Comparison of ENCODE assay signal across 9 cellular contexts in genomic region chr7:29113384-29114102, GRCh38. TPM values are rescaled to one million over a fixed set of nuclear protein-coding genes. Genes with fewer than 3 reads are reported as not detected.
A peak's percentile ranks its signal among the peaks of the same experiment; 100 is the strongest.
DNase-seq lines count a peak whose midpoint lies in the region; ATAC-seq and TF ChIP-seq lines count a peak whose summit lies in the region.
"Had no signal": no experiment of that assay in that cellular context is flagged by ENCODE, and none has a peak within 500 bp of the region (broad histone marks: within the 10 kb centered on the region; RNA-seq: fewer than 3 reads in every experiment).

No MANE protein-coding gene starts in this region.

- peaks cover 24% of the 10 kb centered on the region for H3K27me3 Mint-ChIP-seq in activated T-cell treated with anti-CD3 and anti-CD28 coated beads, Interleukin-2, amount 50 U/mL, for 24 hours
- H3K27me3 Mint-ChIP-seq in neural crest cell (ENCODE audit: low read depth), result no peaks in the 10 kb centered on the region
- peaks cover 0 to 8% of the 10 kb centered on the region in 2 donors for H3K27me3 Mint-ChIP-seq in CD4-positive, alpha-beta memory T cell
- H3K27me3 Mint-ChIP-seq in CD8-positive, alpha-beta T cell (ENCODE audit: low read depth), result no peaks in the 10 kb centered on the region

- no peaks in the 10 kb centered on the region for H3K36me3 Mint-ChIP-seq in activated T-cell treated with anti-CD3 and anti-CD28 coated beads, Interleukin-2, amount 50 U/mL, for 24 hours (ENCODE audit: low read depth)
- peaks cover 4% of the 10 kb centered on the region for H3K36me3 Mint-ChIP-seq in neural crest cell (ENCODE audit: low read depth)
- no peaks in the 10 kb centered on the region for H3K36me3 Mint-ChIP-seq in CD4-positive, alpha-beta memory T cell
- no peaks in the 10 kb centered on the region for H3K36me3 Mint-ChIP-seq in CD8-positive, alpha-beta T cell
- H3K36me3 Mint-ChIP-seq: activated naive CD4-positive, alpha-beta T cell treated with anti-CD3 and anti-CD28 coated beads, Interleukin-2, amount 50 U/mL, for 24 hours had no signal

- no peaks in the 10 kb centered on the region for H3K27me3 ChIP-seq in CD4-positive, alpha-beta memory T cell (ENCODE audit: insufficient read depth, low read length)
- no peaks in the 10 kb centered on the region for H3K27me3 ChIP-seq in CD8-positive, alpha-beta T cell (ENCODE audit: insufficient read depth, low read length)

- peak; percentile 62 for TF ChIP-seq CTCF in choroid plexus epithelial cell (conservative IDR thresholded peaks at IDR 0.05; ENCODE audit: low read depth, low read length)
- peak; percentile 53 for TF ChIP-seq CTCF in neural crest cell (conservative IDR thresholded peaks at IDR 0.05)
- no peak for TF ChIP-seq CTCF in CD8-positive, alpha-beta T cell (IDR thresholded peaks at IDR 0.05)

- H3K9me3 ChIP-seq in CD4-positive, alpha-beta memory T cell (ENCODE audit: control insufficient read depth in 1 of 2, low read length in 2 of 2), result no peaks in the 10 kb centered on the region
- no peaks in the 10 kb centered on the region for H3K9me3 ChIP-seq in CD8-positive, alpha-beta T cell (ENCODE audit: low read length)

- H3K9me3 Mint-ChIP-seq in activated T-cell treated with anti-CD3 and anti-CD28 coated beads, Interleukin-2, amount 50 U/mL, for 24 hours, result no peaks in the 10 kb centered on the region
- no peaks in the 10 kb centered on the region for H3K9me3 Mint-ChIP-seq in neural crest cell
- peaks cover 0 to 2% (median 0%) of the 10 kb centered on the region in 8 donors for H3K9me3 Mint-ChIP-seq in CD4-positive, alpha-beta memory T cell
- H3K9me3 Mint-ChIP-seq in CD8-positive, alpha-beta T cell, result no peaks in the 10 kb centered on the region
- H3K9me3 Mint-ChIP-seq: activated naive CD4-positive, alpha-beta T cell treated with anti-CD3 and anti-CD28 coated beads, Interleukin-2, amount 50 U/mL, for 24 hours had no signal

- no peaks in the 10 kb centered on the region for H3K36me3 ChIP-seq in CD4-positive, alpha-beta memory T cell (ENCODE audit: insufficient read depth, low read length)
- no peaks in the 10 kb centered on the region for H3K36me3 ChIP-seq in CD8-positive, alpha-beta T cell (ENCODE audit: insufficient read depth, low read length)

- POLR2A ChIA-PET in CD4-positive, alpha-beta memory T cell (lab: Charles Lee; ENCODE audit: partially characterized antibody), result no interaction called here
- POLR2A ChIA-PET in CD8-positive, alpha-beta T cell (lab: Charles Lee), result no interaction called here

- intact Hi-C loops in CD4-positive, alpha-beta memory T cell (cut with micrococcal nuclease), result no loop called here
- intact Hi-C loops in CD8-positive, alpha-beta T cell (cut with DNase I, micrococcal nuclease), result no loop called here

- no peak overlapping the region for H3K4me3 Mint-ChIP-seq in activated T-cell treated with anti-CD3 and anti-CD28 coated beads, Interleukin-2, amount 50 U/mL, for 24 hours
- H3K4me3 Mint-ChIP-seq in neural crest cell, result no peak overlapping the region
- H3K4me3 Mint-ChIP-seq in CD4-positive, alpha-beta memory T cell, result no peak overlapping the region
- H3K4me3 Mint-ChIP-seq in CD8-positive, alpha-beta T cell, result no peak overlapping the region
- H3K4me3 Mint-ChIP-seq: activated naive CD4-positive, alpha-beta T cell treated with anti-CD3 and anti-CD28 coated beads, Interleukin-2, amount 50 U/mL, for 24 hours had no signal

- H3K4me1 Mint-ChIP-seq in activated T-cell treated with anti-CD3 and anti-CD28 coated beads, Interleukin-2, amount 50 U/mL, for 24 hours (ENCODE audit: low read depth), result peaks cover 13% of the 10 kb centered on the region
- H3K4me1 Mint-ChIP-seq in neural crest cell, result peaks cover 15% of the 10 kb centered on the region
- peaks cover 0 to 14% (median 4%) of the 10 kb centered on the region in 4 donors for H3K4me1 Mint-ChIP-seq in CD4-positive, alpha-beta memory T cell
- peaks cover 6% of the 10 kb centered on the region for H3K4me1 Mint-ChIP-seq in CD8-positive, alpha-beta T cell (ENCODE audit: low read depth)
- H3K4me1 Mint-ChIP-seq: activated naive CD4-positive, alpha-beta T cell treated with anti-CD3 and anti-CD28 coated beads, Interleukin-2, amount 50 U/mL, for 24 hours had no signal

- no peak for ATAC-seq in CD8-positive, alpha-beta T cell

- peak overlapping the region; percentile 8 for H3K27ac Mint-ChIP-seq in activated T-cell treated with anti-CD3 and anti-CD28 coated beads, Interleukin-2, amount 50 U/mL, for 24 hours
- no peak overlapping the region for H3K27ac Mint-ChIP-seq in neural crest cell (ENCODE audit: unreplicated experiment)
- no peak overlapping the region for H3K27ac Mint-ChIP-seq in CD4-positive, alpha-beta memory T cell
- no peak overlapping the region for H3K27ac Mint-ChIP-seq in CD8-positive, alpha-beta T cell
- H3K27ac Mint-ChIP-seq: activated naive CD4-positive, alpha-beta T cell treated with anti-CD3 and anti-CD28 coated beads, Interleukin-2, amount 50 U/mL, for 24 hours had no signal

- H3K4me1 ChIP-seq in CD4-positive, alpha-beta memory T cell (ENCODE audit: insufficient read depth, low read length), result no peaks in the 10 kb centered on the region
- no peaks in the 10 kb centered on the region for H3K4me1 ChIP-seq in CD8-positive, alpha-beta T cell (ENCODE audit: insufficient read depth, low read length)

- CTCF ChIA-PET in CD4-positive, alpha-beta memory T cell (lab: Charles Lee; ENCODE audit: partially characterized antibody), result no interaction called here
- CTCF ChIA-PET in CD8-positive, alpha-beta T cell (lab: Charles Lee), result interaction anchor here (1.2 to 1.9 kb wide), 3 partner anchors 43 to 296 kb away, joined by 3 to 6 read pairs (median 3); no protein-coding TSS in a partner anchor

- H3K4me3 ChIP-seq in choroid plexus epithelial cell (ENCODE audit: low read depth, low read length), result no peak overlapping the region
- H3K4me3 ChIP-seq in CD4-positive, alpha-beta memory T cell (ENCODE audit: low read length in 2 of 2), result no peak overlapping the region
- no peak overlapping the region for H3K4me3 ChIP-seq in CD8-positive, alpha-beta T cell (ENCODE audit: low read depth, low read length)

- no peak for DNase-seq in activated T-cell treated with anti-CD3 and anti-CD28 coated beads, Interleukin-2, amount 50 U/mL, for 24 hours
- no peak for DNase-seq in activated T-cell treated with anti-CD3 and anti-CD28 coated beads, Interleukin-2, amount 50 U/mL, for 1 hour
- peak; percentile 23 to 73 for DNase-seq in NCI-H526 (lab: John Stamatoyannopoulos, UW)
- DNase-seq in choroid plexus epithelial cell (ENCODE audit: low read depth), result peak; percentile 59
- DNase-seq in neural crest cell (ENCODE audit: low read depth, low spot score), result no peak
- no peak for DNase-seq in CD4-positive, alpha-beta memory T cell
- no peak for DNase-seq in CD8-positive, alpha-beta T cell
- DNase-seq in GF-D8 (lab: John Stamatoyannopoulos, UW), result no peak

- no peak overlapping the region for H3K27ac ChIP-seq in CD4-positive, alpha-beta memory T cell (ENCODE audit: low read depth, low read length)
- no peak overlapping the region for H3K27ac ChIP-seq in CD8-positive, alpha-beta T cell (ENCODE audit: low read depth, low read length)

RNA-seq across cellular contexts. Expression of gene CPVL, which starts 32.8 kb away (rescaled TPM):
- total RNA-seq in neural crest cell, result 31.3 and 32.9 TPM in 2 replicates
- 1 to 10 TPM; 1.3 to 1.6 TPM for total RNA-seq in CD4-positive, alpha-beta memory T cell
- polyA plus RNA-seq in CD4-positive, alpha-beta memory T cell, result under 1 TPM in 1 of 2 donors, not detected in 1; 0.61 TPM
- under 1 TPM in 1 of 2 experiments, not detected in 1; 0.50 TPM for total RNA-seq in CD8-positive, alpha-beta T cell

Comparison
In these comparisons a context has a peak if more than half of its experiments do, and no peak if none do; other contexts are left out.
1. DNase-seq: peak in NCI-H526 (2 of 2) and choroid plexus epithelial cell (single experiment); none in activated T-cell treated with anti-CD3 and anti-CD28 coated beads, Interleukin-2, amount 50 U/mL, for 24 hours (single experiment), activated T-cell treated with anti-CD3 and anti-CD28 coated beads, Interleukin-2, amount 50 U/mL, for 1 hour (single experiment), neural crest cell (single experiment), CD4-positive, alpha-beta memory T cell (0 of 5), CD8-positive, alpha-beta T cell (0 of 7) and GF-D8 (single experiment).
2. RNA of gene CPVL, which starts 32.8 kb away (total RNA-seq): 31.3 to 32.9 TPM in neural crest cell; 1.3 to 1.6 TPM in CD4-positive, alpha-beta memory T cell and 0.50 TPM in CD8-positive, alpha-beta T cell; every median in the first group is over 10 times any median in the second.